11 cellular contexts compared by ENCODE assay signal in the genomic region with DNA sequence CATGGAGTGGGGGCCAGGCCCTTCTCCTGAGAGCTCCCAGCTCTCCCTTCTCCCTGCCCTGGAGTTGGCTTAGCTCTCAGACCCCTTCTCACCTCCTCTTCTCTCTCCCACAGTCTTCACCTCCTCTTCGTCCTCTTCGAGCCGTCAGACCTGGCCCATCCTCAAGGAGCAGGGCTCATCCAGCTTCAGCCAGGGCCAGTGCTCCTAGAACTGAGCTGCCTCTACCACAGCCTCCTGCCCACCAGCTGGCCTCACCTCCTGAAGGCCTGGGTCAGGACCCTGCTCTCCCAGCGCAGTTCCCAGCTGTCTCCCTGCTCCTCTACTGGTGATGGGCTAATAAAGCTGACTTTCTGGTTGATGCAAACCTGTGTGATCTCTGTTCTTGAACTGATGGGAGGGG. TPM values are rescaled to one million over a fixed set of nuclear protein-coding genes. Genes with fewer than 3 reads are reported as not detected.
"Had no signal": no experiment of that assay in that cellular context is flagged by ENCODE, and none has a peak within 500 bp of the region (broad histone marks: within the 10 kb centered on the region; RNA-seq: fewer than 3 reads in every experiment).

No MANE protein-coding gene starts in this region.

RNA-seq across cellular contexts. Expression of a gene that starts 34.1 kb away (rescaled TPM):
- total RNA-seq: activated B cell treated with CpG ODN at 0.5 μM for 24 hours; activated CD8-positive, alpha-beta T cell treated with anti-CD3 and anti-CD28 coated beads for 36 hours; ascending aorta; cardiac muscle cell; dermis microvascular lymphatic vessel endothelial cell; endothelial cell of umbilical vein; fibroblast of lung; fibroblast of villous mesenchyme; gastroesophageal sphincter; glomerular endothelial cell; T-helper 17 cell had no signal
- polyA plus RNA-seq: cardiac muscle cell, endothelial cell of umbilical vein had no signal
